ENCODE assay signal across 5 cellular contexts in the genomic region with DNA sequence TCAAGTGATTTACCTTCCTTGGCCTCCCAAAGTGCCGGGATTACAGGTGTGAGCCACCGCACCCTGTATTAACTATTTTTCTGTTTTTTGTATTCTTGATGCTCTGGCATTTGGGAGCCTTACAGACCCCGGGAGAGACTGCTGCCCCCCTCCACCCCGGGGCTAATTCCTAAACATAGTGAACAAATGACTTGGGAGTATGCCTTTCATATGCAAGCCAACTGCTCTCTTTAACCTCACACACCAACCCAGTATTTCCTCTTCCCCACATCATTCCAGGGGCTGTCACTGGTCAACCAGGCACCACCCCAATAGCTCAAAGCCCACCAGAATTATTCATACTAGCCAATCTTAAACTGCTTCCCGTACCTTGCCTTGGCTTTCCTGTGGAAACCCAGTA.
"Had no signal": no experiment of that assay in that cellular context is flagged by ENCODE, and none has a peak within 500 bp of the region (broad histone marks: within the 10 kb centered on the region; RNA-seq: fewer than 3 reads in every experiment).

No MANE protein-coding gene starts in this region.

- H3K27ac Mint-ChIP-seq: IgD-negative memory B cell had no signal

- DNase-seq: GOT3, H7, HCEC 1CT, KBM-7 had no signal

- H3K4me3 Mint-ChIP-seq: IgD-negative memory B cell had no signal

- H3K27me3 Mint-ChIP-seq: IgD-negative memory B cell had no signal

- H3K36me3 Mint-ChIP-seq: IgD-negative memory B cell had no signal
